ENCODE assay signal across 1 cellular context in the genomic region with DNA sequence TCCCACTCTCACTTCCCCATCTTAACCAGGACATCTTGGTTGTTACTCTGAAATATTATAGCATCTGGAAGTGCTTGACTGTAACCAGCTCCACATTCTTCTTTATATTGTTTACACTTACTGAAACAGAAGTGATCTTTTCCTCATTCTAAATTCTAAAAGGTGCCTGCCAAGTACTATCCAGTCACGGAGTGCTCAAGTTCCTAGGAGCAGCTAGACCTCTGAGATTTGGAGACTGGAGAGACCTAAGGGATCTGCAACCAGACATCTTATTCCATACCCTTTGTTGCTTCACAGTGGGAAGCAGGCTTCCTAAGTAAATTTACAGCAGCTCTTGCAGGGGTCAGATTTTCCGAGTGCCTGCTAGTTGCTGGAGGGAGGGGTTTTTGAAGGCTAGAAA.
TF ChIP-seq lines count a peak whose summit lies in the region.

No MANE protein-coding gene starts in this region.

TF ChIP-seq in WTC11, 78 proteins besides CTCF, POLR2A, EP300 and RAD21 (continued from another document):
- TF ChIP-seq, protein P1, sequence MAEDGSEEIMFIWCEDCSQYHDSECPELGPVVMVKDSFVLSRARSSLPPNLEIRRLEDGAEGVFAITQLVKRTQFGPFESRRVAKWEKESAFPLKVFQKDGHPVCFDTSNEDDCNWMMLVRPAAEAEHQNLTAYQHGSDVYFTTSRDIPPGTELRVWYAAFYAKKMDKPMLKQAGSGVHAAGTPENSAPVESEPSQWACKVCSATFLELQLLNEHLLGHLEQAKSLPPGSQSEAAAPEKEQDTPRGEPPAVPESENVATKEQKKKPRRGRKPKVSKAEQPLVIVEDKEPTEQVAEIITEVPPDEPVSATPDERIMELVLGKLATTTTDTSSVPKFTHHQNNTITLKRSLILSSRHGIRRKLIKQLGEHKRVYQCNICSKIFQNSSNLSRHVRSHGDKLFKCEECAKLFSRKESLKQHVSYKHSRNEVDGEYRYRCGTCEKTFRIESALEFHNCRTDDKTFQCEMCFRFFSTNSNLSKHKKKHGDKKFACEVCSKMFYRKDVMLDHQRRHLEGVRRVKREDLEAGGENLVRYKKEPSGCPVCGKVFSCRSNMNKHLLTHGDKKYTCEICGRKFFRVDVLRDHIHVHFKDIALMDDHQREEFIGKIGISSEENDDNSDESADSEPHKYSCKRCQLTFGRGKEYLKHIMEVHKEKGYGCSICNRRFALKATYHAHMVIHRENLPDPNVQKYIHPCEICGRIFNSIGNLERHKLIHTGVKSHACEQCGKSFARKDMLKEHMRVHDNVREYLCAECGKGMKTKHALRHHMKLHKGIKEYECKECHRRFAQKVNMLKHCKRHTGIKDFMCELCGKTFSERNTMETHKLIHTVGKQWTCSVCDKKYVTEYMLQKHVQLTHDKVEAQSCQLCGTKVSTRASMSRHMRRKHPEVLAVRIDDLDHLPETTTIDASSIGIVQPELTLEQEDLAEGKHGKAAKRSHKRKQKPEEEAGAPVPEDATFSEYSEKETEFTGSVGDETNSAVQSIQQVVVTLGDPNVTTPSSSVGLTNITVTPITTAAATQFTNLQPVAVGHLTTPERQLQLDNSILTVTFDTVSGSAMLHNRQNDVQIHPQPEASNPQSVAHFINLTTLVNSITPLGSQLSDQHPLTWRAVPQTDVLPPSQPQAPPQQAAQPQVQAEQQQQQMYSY (CRISPR knock-in tag; IDR thresholded peaks at IDR 0.05), result no peak
- TF ChIP-seq, protein P2, sequence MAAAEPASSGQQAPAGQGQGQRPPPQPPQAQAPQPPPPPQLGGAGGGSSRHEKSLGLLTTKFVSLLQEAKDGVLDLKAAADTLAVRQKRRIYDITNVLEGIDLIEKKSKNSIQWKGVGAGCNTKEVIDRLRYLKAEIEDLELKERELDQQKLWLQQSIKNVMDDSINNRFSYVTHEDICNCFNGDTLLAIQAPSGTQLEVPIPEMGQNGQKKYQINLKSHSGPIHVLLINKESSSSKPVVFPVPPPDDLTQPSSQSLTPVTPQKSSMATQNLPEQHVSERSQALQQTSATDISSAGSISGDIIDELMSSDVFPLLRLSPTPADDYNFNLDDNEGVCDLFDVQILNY (CRISPR knock-in tag; IDR thresholded peaks at IDR 0.05), result no peak
- TF ChIP-seq ATF1 (CRISPR knock-in tag; IDR thresholded peaks at IDR 0.05) (no peak), MYBL2 (CRISPR knock-in tag; IDR thresholded peaks at IDR 0.05) (no peak)
- TF ChIP-seq, protein P3, sequence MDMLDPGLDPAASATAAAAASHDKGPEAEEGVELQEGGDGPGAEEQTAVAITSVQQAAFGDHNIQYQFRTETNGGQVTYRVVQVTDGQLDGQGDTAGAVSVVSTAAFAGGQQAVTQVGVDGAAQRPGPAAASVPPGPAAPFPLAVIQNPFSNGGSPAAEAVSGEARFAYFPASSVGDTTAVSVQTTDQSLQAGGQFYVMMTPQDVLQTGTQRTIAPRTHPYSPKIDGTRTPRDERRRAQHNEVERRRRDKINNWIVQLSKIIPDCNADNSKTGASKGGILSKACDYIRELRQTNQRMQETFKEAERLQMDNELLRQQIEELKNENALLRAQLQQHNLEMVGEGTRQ (CRISPR knock-in tag; IDR thresholded peaks at IDR 0.05), result no peak
